Comparison of ENCODE assay signal across 17 cellular contexts in the genomic region with DNA sequence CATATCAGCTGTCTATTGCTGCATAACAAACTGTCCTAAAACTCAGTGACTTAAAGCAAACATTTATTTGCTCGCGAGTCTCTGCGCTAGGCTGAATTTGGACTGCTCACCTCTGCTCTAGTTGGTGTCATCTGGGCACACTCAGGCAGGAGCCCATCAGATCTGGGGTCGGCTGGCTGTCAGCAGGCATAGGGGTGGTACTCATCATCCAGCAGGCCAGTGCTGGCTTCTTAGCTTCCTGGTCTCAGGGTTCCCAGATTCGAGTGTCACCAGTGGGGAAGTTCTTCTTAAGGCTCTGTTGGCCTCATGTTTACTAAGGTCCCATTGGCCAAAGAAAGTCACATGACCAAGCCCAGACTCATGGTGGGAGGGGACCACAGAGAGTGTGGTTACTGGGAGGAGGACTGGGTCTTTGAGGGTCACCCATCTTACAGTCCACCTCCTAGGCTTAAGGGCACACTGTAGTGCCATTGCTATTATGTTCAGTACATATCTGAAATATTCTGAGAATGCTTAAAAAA.
A peak's percentile ranks its signal among the peaks of the same experiment; 100 is the strongest.
DNase-seq lines count a peak whose midpoint lies in the region; ATAC-seq and TF ChIP-seq lines count a peak whose summit lies in the region.
"Had no signal": no experiment of that assay in that cellular context is flagged by ENCODE, and none has a peak within 500 bp of the region (broad histone marks: within the 10 kb centered on the region; RNA-seq: fewer than 3 reads in every experiment).

No MANE protein-coding gene starts in this region.

- no peak for TF ChIP-seq CTCF in NB4 (IDR thresholded peaks at IDR 0.05; ENCODE audit: low read depth, low read length)

- intact Hi-C loops in dendritic cell treated with granulocyte-macrophage colony-stimulating factor and Interleukin-4, amounts not matched to agents 40 ng/mL and 50 ng/mL, for 4 days (cut with micrococcal nuclease), result no loop called here
- intact Hi-C loops in posterior vena cava (cut with DNase I), result no loop called here

- CTCF ChIA-PET in activated CD8-positive, alpha-beta memory T cell treated with anti-CD3 and anti-CD28 coated beads, Interleukin-2, amount 10 ng/mL, durations not matched to agents 7 days and 5 days (lab: Charles Lee), result interaction anchor here (0.6 kb wide), 1 partner anchor 20 kb away, joined by 4 read pairs; no protein-coding TSS in a partner anchor

- H3K4me3 ChIP-seq in NB4 (ENCODE audit: low read depth, low read length), result no peak overlapping the region
- H3K4me3 ChIP-seq: hepatocyte, transverse colon had no signal

- H3K4me1 Mint-ChIP-seq in activated CD8-positive, alpha-beta memory T cell treated with anti-CD3 and anti-CD28 coated beads, Interleukin-2, amount 10 ng/mL, durations not matched to agents 7 days and 5 days, result no peaks in the 10 kb centered on the region
- peaks cover 64% of the 10 kb centered on the region for H3K4me1 Mint-ChIP-seq in dendritic cell treated with granulocyte-macrophage colony-stimulating factor and Interleukin-4, amounts not matched to agents 40 ng/mL and 50 ng/mL, for 4 days (ENCODE audit: low read depth)
- H3K4me1 Mint-ChIP-seq: endodermal cell had no signal

- peaks cover 73% of the 10 kb centered on the region for H3K36me3 Mint-ChIP-seq in activated CD8-positive, alpha-beta memory T cell treated with anti-CD3 and anti-CD28 coated beads, Interleukin-2, amount 10 ng/mL, durations not matched to agents 7 days and 5 days
- H3K36me3 Mint-ChIP-seq in dendritic cell treated with granulocyte-macrophage colony-stimulating factor and Interleukin-4, amounts not matched to agents 40 ng/mL and 50 ng/mL, for 4 days (ENCODE audit: low read depth), result peaks cover 100% of the 10 kb centered on the region

- H3K9me3 Mint-ChIP-seq in activated CD8-positive, alpha-beta memory T cell treated with anti-CD3 and anti-CD28 coated beads, Interleukin-2, amount 10 ng/mL, durations not matched to agents 7 days and 5 days (ENCODE audit: low read depth), result no peaks in the 10 kb centered on the region
- H3K9me3 Mint-ChIP-seq in dendritic cell treated with granulocyte-macrophage colony-stimulating factor and Interleukin-4, amounts not matched to agents 40 ng/mL and 50 ng/mL, for 4 days, result no peaks in the 10 kb centered on the region
- H3K9me3 Mint-ChIP-seq: activated T-helper 1 cell treated with anti-CD3 and anti-CD28 coated beads, Interleukin-12 subunit alpha, Interleukin-12 subunit beta, Interleukin-2, Interleukin-4 antibody, amounts not matched to agents 30 ng/mL and 10 ng/mL and 1 ng/mL, durations not matched to agents 14 hours and 24 hours and 36 hours had no signal

- H3K27ac Mint-ChIP-seq in activated CD8-positive, alpha-beta memory T cell treated with anti-CD3 and anti-CD28 coated beads, Interleukin-2, amount 10 ng/mL, durations not matched to agents 7 days and 5 days, result peak overlapping the region; percentile 51
- H3K27ac Mint-ChIP-seq in dendritic cell treated with granulocyte-macrophage colony-stimulating factor and Interleukin-4, amounts not matched to agents 40 ng/mL and 50 ng/mL, for 4 days, result peak overlapping the region; percentile 76
- H3K27ac Mint-ChIP-seq: endodermal cell had no signal

- TF ChIP-seq POLR2A in NB4 (IDR thresholded peaks at IDR 0.05; ENCODE audit: extremely low read depth, insufficient read length), result no peak

- no peak for ATAC-seq in activated CD8-positive, alpha-beta memory T cell treated with anti-CD3 and anti-CD28 coated beads, Interleukin-2, amount 10 ng/mL, durations not matched to agents 7 days and 5 days

- H3K27me3 Mint-ChIP-seq in activated CD8-positive, alpha-beta memory T cell treated with anti-CD3 and anti-CD28 coated beads, Interleukin-2, amount 10 ng/mL, durations not matched to agents 7 days and 5 days, result no peaks in the 10 kb centered on the region
- no peaks in the 10 kb centered on the region for H3K27me3 Mint-ChIP-seq in dendritic cell treated with granulocyte-macrophage colony-stimulating factor and Interleukin-4, amounts not matched to agents 40 ng/mL and 50 ng/mL, for 4 days

- H3K4me3 Mint-ChIP-seq in activated CD8-positive, alpha-beta memory T cell treated with anti-CD3 and anti-CD28 coated beads, Interleukin-2, amount 10 ng/mL, durations not matched to agents 7 days and 5 days, result no peak overlapping the region
- peak overlapping the region; percentile 11 for H3K4me3 Mint-ChIP-seq in dendritic cell treated with granulocyte-macrophage colony-stimulating factor and Interleukin-4, amounts not matched to agents 40 ng/mL and 50 ng/mL, for 4 days
- H3K4me3 Mint-ChIP-seq: activated T-helper 1 cell treated with anti-CD3 and anti-CD28 coated beads, Interleukin-12 subunit alpha, Interleukin-12 subunit beta, Interleukin-2, Interleukin-4 antibody, amounts not matched to agents 30 ng/mL and 10 ng/mL and 1 ng/mL, durations not matched to agents 14 hours and 24 hours and 36 hours; endodermal cell had no signal

- no peak for DNase-seq in activated CD8-positive, alpha-beta memory T cell treated with anti-CD3 and anti-CD28 coated beads, Interleukin-2, amount 10 ng/mL, durations not matched to agents 7 days and 5 days
- no peak for DNase-seq in activated CD8-positive, alpha-beta memory T cell treated with anti-CD3 and anti-CD28 coated beads for 24 hours
- peak; percentile 57 for DNase-seq in NB4 (ENCODE audit: low read depth)
- peak; percentile 26 for DNase-seq in posterior vena cava (ENCODE audit: low spot score)
- DNase-seq in amniotic stem cell (lab: John Stamatoyannopoulos, UW), result no peak
- no peak for DNase-seq in stimulated activated naive CD4-positive, alpha-beta T cell (lab: John Stamatoyannopoulos, UW)
- no peak for DNase-seq in cortex of kidney (lab: John Stamatoyannopoulos, UW)
- DNase-seq: activated CD4-positive, alpha-beta T cell treated with anti-CD3 and anti-CD28 coated beads, Interleukin-2, amount 50 U/mL, for 48 hours; DMS79; endodermal cell; kidney glomerular epithelial cell; NCI-H1930; NK-92 treated with Interleukin-12 subunit alpha and Interleukin-12 subunit beta, amount 100 ng/mL, for 24 hours; transverse colon had no signal

Comparison
In these comparisons a context has a peak if more than half of its experiments do, and no peak if none do; other contexts are left out.
1. DNase-seq: peak in NB4 (single experiment) and posterior vena cava (single experiment); none in activated CD8-positive, alpha-beta memory T cell treated with anti-CD3 and anti-CD28 coated beads, Interleukin-2, amount 10 ng/mL, durations not matched to agents 7 days and 5 days (single experiment), activated CD8-positive, alpha-beta memory T cell treated with anti-CD3 and anti-CD28 coated beads for 24 hours (single experiment), amniotic stem cell (single experiment), stimulated activated naive CD4-positive, alpha-beta T cell (0 of 6) and cortex of kidney (single experiment).